In the genomic region with DNA sequence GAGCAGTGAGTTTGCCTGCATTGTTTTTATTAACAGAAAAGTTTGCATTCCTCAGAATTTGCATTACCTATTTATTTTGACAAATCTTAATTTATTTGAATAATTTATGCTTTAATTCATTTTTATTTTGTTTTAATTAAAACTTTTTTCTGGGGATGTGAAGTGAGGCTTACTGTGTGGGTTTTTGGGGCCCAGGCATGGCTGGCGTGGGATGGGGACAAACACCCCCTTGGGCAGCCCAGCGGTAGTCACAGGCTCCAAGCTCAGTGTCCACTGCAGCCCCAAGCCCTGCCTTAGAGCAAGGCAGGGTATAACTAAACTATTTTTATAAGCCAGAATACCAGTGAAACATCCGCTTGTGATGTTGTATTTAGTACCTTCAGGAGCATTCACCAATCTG, we compare ENCODE assay signal across 26 cellular contexts.
"Had no signal": no experiment of that assay in that cellular context is flagged by ENCODE, and none has a peak within 500 bp of the region (broad histone marks: within the 10 kb centered on the region; RNA-seq: fewer than 3 reads in every experiment).

No MANE protein-coding gene starts in this region.

- H3K36me3 ChIP-seq: stomach, suprapubic skin, thoracic aorta, thyroid gland, tibial artery, tibial nerve, transverse colon, upper lobe of left lung, uterus, vagina had no signal

- ATAC-seq: stimulated activated effector memory CD8-positive, alpha-beta T cell treated with anti-CD3 and anti-CD28 coated beads, Interleukin-12 subunit alpha, Interleukin-12 subunit beta, amount 100 ng/mL, for 72 hours; stimulated activated memory B cell treated with anti-CD40 and anti-IgM and Interleukin-4, amounts not matched to agents 10 μg/mL and 1 μg/mL and 100 μg/mL, for 72 hours; stimulated activated naive B cell treated with anti-CD40 and anti-IgM and Interleukin-4, amounts not matched to agents 10 μg/mL and 1 μg/mL and 100 μg/mL, for 72 hours; stimulated activated naive CD8-positive, alpha-beta T cell treated with anti-CD3 and anti-CD28 coated beads, Interleukin-15, amount 100 ng/mL, for 72 hours; stimulated activated naive CD8-positive, alpha-beta T cell treated with anti-CD3 and anti-CD28 coated beads, Interleukin-15, Interleukin-2, amounts not matched to agents 100 U/mL and 50 U/mL, for 24 hours had no signal

- H3K4me3 ChIP-seq: stomach, suprapubic skin, testis, thoracic aorta, thyroid gland, tibial artery, tibial nerve, transverse colon, upper lobe of left lung, uterus, vagina had no signal

- H3K27me3 ChIP-seq: testis, thyroid gland, tibial artery, tibial nerve, transverse colon, upper lobe of left lung, uterus, vagina had no signal

- DNase-seq: stimulated activated CD4-positive, alpha-beta T cell treated with anti-CD3 and anti-CD28 coated beads, Interleukin-2, amount 100 ng/mL, for 48 hours; stimulated activated CD4-positive, alpha-beta T cell treated with anti-CD3 and anti-CD28 coated beads, Interleukin-4, amount 100 ng/mL, for 1 hour; stimulated activated CD4-positive, alpha-beta T cell treated with anti-CD3 and anti-CD28 coated beads, Interleukin-4, amount 100 ng/mL, for 24 hours; stimulated activated CD4-positive, alpha-beta T cell treated with anti-CD3 and anti-CD28 coated beads, Interleukin-4, amount 100 ng/mL, for 4 hours; stimulated activated CD8-positive, alpha-beta memory T cell treated with anti-CD3 and anti-CD28 coated beads, Interleukin-4, amount 100 ng/mL, for 48 hours; stimulated activated naive B cell treated with anti-CD40 and anti-IgM and Interleukin-4, amounts not matched to agents 10 μg/mL and 1 μg/mL and 100 μg/mL, for 72 hours; stimulated activated naive CD4-positive, alpha-beta T cell; stimulated activated naive CD4-positive, alpha-beta T cell treated with Interleukin-2 at 50 U/mL for 16 hours; stimulated activated naive CD8-positive, alpha-beta T cell treated with anti-CD3 and anti-CD28 coated beads, Interleukin-15, amount 100 ng/mL, for 72 hours; stimulated activated naive CD8-positive, alpha-beta T cell treated with anti-CD3 and anti-CD28 coated beads, Interleukin-15, Interleukin-2, amounts not matched to agents 100 U/mL and 50 U/mL, for 24 hours; stomach; substantia nigra; testis; thyroid gland; tibial artery; transverse colon; trophoblast cell; upper lobe of left lung; uterus had no signal

- H3K9me3 ChIP-seq: stomach, suprapubic skin, testis, thoracic aorta, thyroid gland, tibial artery, tibial nerve, transverse colon, upper lobe of left lung, uterus, vagina had no signal

- H3K27ac ChIP-seq: stomach, suprapubic skin, testis, thoracic aorta, thyroid gland, tibial artery, tibial nerve, transverse colon, upper lobe of left lung, uterus, vagina had no signal

- H3K4me1 ChIP-seq: testis, upper lobe of left lung, uterus, vagina had no signal

- FAIRE-seq: urothelium cell line had no signal
